In genomic region chr19:19276851-19277250, GRCh38 we compare ENCODE assay signal across 21 cellular contexts. TPM values are rescaled to one million over a fixed set of nuclear protein-coding genes. Genes with fewer than 3 reads are reported as not detected.
"Had no signal": no experiment of that assay in that cellular context is flagged by ENCODE, and none has a peak within 500 bp of the region (broad histone marks: within the 10 kb centered on the region; RNA-seq: fewer than 3 reads in every experiment).

No MANE protein-coding gene starts in this region.

- H3K27ac Mint-ChIP-seq: activated B cell treated with CpG ODN at 0.5 μM for 24 hours; activated CD4-positive, alpha-beta memory T cell treated with anti-CD3 and anti-CD28 coated beads for 36 hours; activated naive CD8-positive, alpha-beta T cell; activated T-helper 1 cell treated with anti-CD3 and anti-CD28 coated beads, Interleukin-12 subunit alpha, Interleukin-12 subunit beta, Interleukin-2, Interleukin-4 antibody, amounts not matched to agents 30 ng/mL and 10 ng/mL and 1 ng/mL, durations not matched to agents 14 hours and 24 hours and 36 hours; memory B cell; natural killer cell; stimulated activated naive B cell treated with anti-CD40 and anti-IgM and Interleukin-4, amounts not matched to agents 10 μg/mL and 1 μg/mL and 100 μg/mL, for 72 hours had no signal

- H3K4me1 ChIP-seq: pancreas had no signal

- DNase-seq: activated B cell treated with CpG ODN at 0.5 μM for 24 hours; activated CD4-positive, alpha-beta memory T cell treated with anti-CD3 and anti-CD28 coated beads for 36 hours; activated CD4-positive, alpha-beta T cell treated with anti-CD3 and anti-CD28 coated beads for 4 hours; activated T-cell treated with anti-CD3 and anti-CD28 coated beads for 4 hours; body of pancreas; central memory CD4-positive, alpha-beta T cell; gastrocnemius medialis; heart right ventricle; natural killer cell; right lobe of liver; stimulated activated naive B cell treated with anti-CD40 and anti-IgM and Interleukin-4, amounts not matched to agents 10 μg/mL and 1 μg/mL and 100 μg/mL, for 72 hours; SW 1271 had no signal

- H3K9me3 ChIP-seq: body of pancreas, gastrocnemius medialis, heart right ventricle, pancreas, right lobe of liver, thoracic aorta had no signal

- H3K27me3 ChIP-seq: pancreas, right lobe of liver had no signal

- H3K4me3 ChIP-seq: body of pancreas, coronary artery, gastrocnemius medialis, heart right ventricle, pancreas, right lobe of liver, thoracic aorta had no signal

- ATAC-seq: body of pancreas; esophagus mucosa; gastrocnemius medialis; heart right ventricle; natural killer cell; pancreas; right lobe of liver; stimulated activated naive B cell treated with anti-CD40 and anti-IgM and Interleukin-4, amounts not matched to agents 10 μg/mL and 1 μg/mL and 100 μg/mL, for 72 hours had no signal

- H3K9me3 Mint-ChIP-seq: activated B cell treated with CpG ODN at 0.5 μM for 24 hours; activated CD4-positive, alpha-beta memory T cell treated with anti-CD3 and anti-CD28 coated beads for 36 hours; activated T-helper 1 cell treated with anti-CD3 and anti-CD28 coated beads, Interleukin-12 subunit alpha, Interleukin-12 subunit beta, Interleukin-2, Interleukin-4 antibody, amounts not matched to agents 30 ng/mL and 10 ng/mL and 1 ng/mL, durations not matched to agents 14 hours and 24 hours and 36 hours; memory B cell; natural killer cell; stimulated activated naive B cell treated with anti-CD40 and anti-IgM and Interleukin-4, amounts not matched to agents 10 μg/mL and 1 μg/mL and 100 μg/mL, for 72 hours had no signal

- H3K27ac ChIP-seq: body of pancreas, gastrocnemius medialis, heart right ventricle, pancreas, right lobe of liver had no signal

- H3K4me3 Mint-ChIP-seq: activated B cell treated with CpG ODN at 0.5 μM for 24 hours; activated CD4-positive, alpha-beta memory T cell treated with anti-CD3 and anti-CD28 coated beads for 36 hours; activated naive CD8-positive, alpha-beta T cell; activated T-helper 1 cell treated with anti-CD3 and anti-CD28 coated beads, Interleukin-12 subunit alpha, Interleukin-12 subunit beta, Interleukin-2, Interleukin-4 antibody, amounts not matched to agents 30 ng/mL and 10 ng/mL and 1 ng/mL, durations not matched to agents 14 hours and 24 hours and 36 hours; memory B cell; natural killer cell; stimulated activated naive B cell treated with anti-CD40 and anti-IgM and Interleukin-4, amounts not matched to agents 10 μg/mL and 1 μg/mL and 100 μg/mL, for 72 hours had no signal

- H3K36me3 Mint-ChIP-seq: natural killer cell had no signal

RNA-seq across cellular contexts. Expression of gene TM6SF2, which starts 3.8 kb away (rescaled TPM):
- total RNA-seq: activated B cell treated with CpG ODN at 0.5 μM for 24 hours; activated CD4-positive, alpha-beta memory T cell treated with anti-CD3 and anti-CD28 coated beads for 36 hours; activated T-helper 1 cell treated with anti-CD3 and anti-CD28 coated beads, Interleukin-12 subunit alpha, Interleukin-12 subunit beta, Interleukin-2, Interleukin-4 antibody, amounts not matched to agents 30 ng/mL and 10 ng/mL and 1 ng/mL, durations not matched to agents 14 hours and 24 hours and 36 hours; body of pancreas; esophagus mucosa; natural killer cell; pulmonary artery endothelial cell; T-helper 2 cell treated with Interferon-gamma antibody and Interleukin-4, amounts not matched to agents 100 ng/mL and 5 ng/mL, for 36 hours had no signal
